8 cellular contexts compared by ENCODE assay signal in genomic region chr3:72100062-72100511, GRCh38.
A peak's percentile ranks its signal among the peaks of the same experiment; 100 is the strongest.
DNase-seq lines count a peak whose midpoint lies in the region; ATAC-seq and TF ChIP-seq lines count a peak whose summit lies in the region.

No MANE protein-coding gene starts in this region.

- POLR2A ChIA-PET in CD8-positive, alpha-beta T cell (lab: Charles Lee): interaction anchor here (1.1 kb wide), 1 partner anchor 8 kb away, joined by 3 read pairs; no protein-coding TSS in a partner anchor

- no peaks in the 10 kb centered on the region for H3K9me3 ChIP-seq in CD8-positive, alpha-beta T cell (ENCODE audit: low read length)
- no peaks in the 10 kb centered on the region for H3K9me3 ChIP-seq in gastroesophageal sphincter

- TF ChIP-seq CTCF in CD8-positive, alpha-beta T cell (IDR thresholded peaks at IDR 0.05): no peak
- TF ChIP-seq CTCF in chondrocyte (IDR thresholded peaks at IDR 0.05) (no peak), nephron (IDR thresholded peaks at IDR 0.05; ENCODE audit: unreplicated experiment in 3 of 3) (no peak), gastroesophageal sphincter (IDR thresholded peaks at IDR 0.05) (no peak)

- no peaks in the 10 kb centered on the region for H3K27me3 ChIP-seq in CD8-positive, alpha-beta T cell (ENCODE audit: insufficient read depth, low read length)
- H3K27me3 ChIP-seq in gastroesophageal sphincter: no peaks in the 10 kb centered on the region

- H3K27ac ChIP-seq in CD8-positive, alpha-beta T cell (ENCODE audit: low read depth, low read length): no peak overlapping the region
- peak overlapping the region in 1 of 4 donors; percentile 56 for H3K27ac ChIP-seq in gastroesophageal sphincter

- TF ChIP-seq EP300 in gastroesophageal sphincter (IDR thresholded peaks at IDR 0.05): no peak

- peaks cover 3% of the 10 kb centered on the region for H3K27me3 Mint-ChIP-seq in CD8-positive, alpha-beta T cell (ENCODE audit: low read depth)
- peaks cover 38% of the 10 kb centered on the region for H3K27me3 Mint-ChIP-seq in chondrocyte (ENCODE audit: low read depth)
- H3K27me3 Mint-ChIP-seq in nephron (ENCODE audit: low read depth): peaks cover 74% of the 10 kb centered on the region

- no peak for ATAC-seq in CD8-positive, alpha-beta T cell
- no peak for ATAC-seq in GM19023 (IDR thresholded peaks at IDR 0.05; ENCODE audit: unreplicated experiment)
- ATAC-seq in gastroesophageal sphincter: no peak

- DNase-seq in CD8-positive, alpha-beta T cell: no peak
- DNase-seq in NAMALWA (ENCODE audit: low spot score): peak; percentile 19
- DNase-seq in chondrocyte (ENCODE audit: low spot score): no peak
- DNase-seq in GDM1 (lab: John Stamatoyannopoulos, UW): no peak
- DNase-seq in activated effector memory CD4-positive, alpha-beta T cell treated with anti-CD3 and anti-CD28 coated beads, Interleukin-2, amount 50 U/mL, for 16 hours: no peak

- no peaks in the 10 kb centered on the region for H3K9me3 Mint-ChIP-seq in CD8-positive, alpha-beta T cell
- H3K9me3 Mint-ChIP-seq in chondrocyte (ENCODE audit: low read depth) (no peaks in the 10 kb centered on the region), nephron (no peaks in the 10 kb centered on the region)

- 53 to 54% methylated on average over 6 to 11 of the region's 17 CpGs for WGBS in gastroesophageal sphincter (ENCODE audit: low coverage in 1 of 2), 2 donors

- H3K27ac Mint-ChIP-seq in CD8-positive, alpha-beta T cell: no peak overlapping the region
- H3K27ac Mint-ChIP-seq in chondrocyte (ENCODE audit: unreplicated experiment) (no peak overlapping the region), nephron (peak overlapping the region; percentile 77 to 86 (median 78))

- TF ChIP-seq POLR2A in gastroesophageal sphincter (IDR thresholded peaks at IDR 0.05): no peak

- peaks cover 17% of the 10 kb centered on the region for H3K4me1 Mint-ChIP-seq in CD8-positive, alpha-beta T cell (ENCODE audit: low read depth)
- H3K4me1 Mint-ChIP-seq in chondrocyte (ENCODE audit: low read depth): peaks cover 16% of the 10 kb centered on the region
- H3K4me1 Mint-ChIP-seq in nephron: peaks cover 28% of the 10 kb centered on the region

- peaks cover 19% of the 10 kb centered on the region for H3K4me1 ChIP-seq in CD8-positive, alpha-beta T cell (ENCODE audit: insufficient read depth, low read length)
- H3K4me1 ChIP-seq in gastroesophageal sphincter: peaks cover 0 to 18% (median 7%) of the 10 kb centered on the region in 3 donors

- no peaks in the 10 kb centered on the region for H3K36me3 Mint-ChIP-seq in CD8-positive, alpha-beta T cell
- H3K36me3 Mint-ChIP-seq in chondrocyte (ENCODE audit: low read depth) (no peaks in the 10 kb centered on the region), nephron (ENCODE audit: low read depth) (no peaks in the 10 kb centered on the region)

- intact Hi-C loops in CD8-positive, alpha-beta T cell (cut with DNase I, micrococcal nuclease): no loop called here

- CTCF ChIA-PET in CD8-positive, alpha-beta T cell (lab: Charles Lee): interaction anchor here (1.0 kb wide), 1 partner anchor 78 kb away, joined by 3 read pairs; no protein-coding TSS in a partner anchor

- peak overlapping the region; percentile 44 for H3K4me3 ChIP-seq in CD8-positive, alpha-beta T cell (ENCODE audit: low read depth, low read length)
- H3K4me3 ChIP-seq in gastroesophageal sphincter: peak overlapping the region in 1 of 2 donors; percentile 36

- peak overlapping the region; percentile 74 for H3K4me3 Mint-ChIP-seq in CD8-positive, alpha-beta T cell
- H3K4me3 Mint-ChIP-seq in chondrocyte (ENCODE audit: unreplicated experiment) (peak overlapping the region; percentile 71), nephron (peak overlapping the region; percentile 87 to 90 (median 88))

- no peaks in the 10 kb centered on the region for H3K36me3 ChIP-seq in CD8-positive, alpha-beta T cell (ENCODE audit: insufficient read depth, low read length)
- no peaks in the 10 kb centered on the region for H3K36me3 ChIP-seq in gastroesophageal sphincter

Comparison
In these comparisons a context has a peak if more than half of its experiments do, and no peak if none do; other contexts are left out.
1. H3K27ac Mint-ChIP-seq: peak in nephron (3 of 3); none in CD8-positive, alpha-beta T cell (single experiment) and chondrocyte (single experiment).
2. Peak in every context shown above with its lines, with median percentiles within 50 percentile points of each other: H3K4me3 Mint-ChIP-seq.